2 cellular contexts compared by ENCODE assay signal in genomic region chr20:14415492-14415891, GRCh38.
TF ChIP-seq lines count a peak whose summit lies in the region.

No MANE protein-coding gene starts in this region.

TF ChIP-seq in liver, 16 proteins besides CTCF, POLR2A, EP300 and RAD21 (continued from another document):
- TF ChIP-seq REST (IDR thresholded peaks at IDR 0.05) (no peak), MAX (IDR thresholded peaks at IDR 0.05) (no peak), NR2F2 (IDR thresholded peaks at IDR 0.05) (no peak), SP1 (IDR thresholded peaks at IDR 0.05) (peak; percentile 35), RXRA (IDR thresholded peaks at IDR 0.05) (peak in 1 of 2 donors; percentile 27), YY1 (IDR thresholded peaks at IDR 0.05) (peak; percentile 27)
TF ChIP-seq in liver: peak in this region for 4.

TF ChIP-seq in HepG2, 621 proteins besides CTCF, POLR2A, EP300 and RAD21 (continued from another document):
- TF ChIP-seq ZNF687 (CRISPR knock-in tag; IDR thresholded peaks at IDR 0.05) (no peak), MEIS1 (CRISPR knock-in tag; IDR thresholded peaks at IDR 0.05; ENCODE audit: borderline replicate concordance) (no peak), RARG (CRISPR knock-in tag; IDR thresholded peaks at IDR 0.05; ENCODE audit: low read depth) (no peak), CREB1 (IDR thresholded peaks at IDR 0.05) (no peak), CREB1 (CRISPR knock-in tag; IDR thresholded peaks at IDR 0.05) (no peak), ZNF34 (CRISPR knock-in tag; IDR thresholded peaks at IDR 0.05; ENCODE audit: borderline replicate concordance) (no peak), ZBTB46 (CRISPR knock-in tag; IDR thresholded peaks at IDR 0.05; ENCODE audit: borderline replicate concordance) (no peak), GABPB1 (CRISPR knock-in tag; IDR thresholded peaks at IDR 0.05) (no peak)
